24 cellular contexts compared by ENCODE assay signal in genomic region chr7:75658369-75658768, GRCh38.
DNase-seq lines count a peak whose midpoint lies in the region; ATAC-seq and TF ChIP-seq lines count a peak whose summit lies in the region.
"Had no signal": no experiment of that assay in that cellular context is flagged by ENCODE, and none has a peak within 500 bp of the region (broad histone marks: within the 10 kb centered on the region; RNA-seq: fewer than 3 reads in every experiment).

No MANE protein-coding gene starts in this region.

- intact Hi-C loops in body of pancreas (cut with DNase I): no loop called here

- no peak overlapping the region for H2AFZ ChIP-seq in smooth muscle cell (ENCODE audit: low read depth)
- H2AFZ ChIP-seq: parathyroid adenoma had no signal

- H3K4me1 ChIP-seq in subcutaneous abdominal adipose tissue (ENCODE audit: control insufficient read depth in 5 of 5, insufficient read depth in 5 of 5, low read length in 5 of 5): peaks cover 0 to 36% (median 10%) of the 10 kb centered on the region in 5 donors
- H3K4me1 ChIP-seq in body of pancreas: no peaks in the 10 kb centered on the region
- no peaks in the 10 kb centered on the region for H3K4me1 ChIP-seq in smooth muscle cell (ENCODE audit: low read depth)
- H3K4me1 ChIP-seq: BE2C, left lung, parathyroid adenoma, right lobe of liver, suprapubic skin had no signal

- WGBS in body of pancreas, 2 donors: 82 to 90% methylated on average over 9 to 10 of the region's 10 CpGs
- 81% methylated on average over 10 of the region's 10 CpGs for WGBS in smooth muscle cell (ENCODE audit: low lambda C conversion rate)

- H4K20me1 ChIP-seq in smooth muscle cell (ENCODE audit: low read depth): no peaks in the 10 kb centered on the region

- H3K4me3 ChIP-seq in MG63 (no peak overlapping the region), subcutaneous abdominal adipose tissue (ENCODE audit: low read depth in 1 of 5, low read length in 5 of 5) (no peak overlapping the region), body of pancreas (no peak overlapping the region), smooth muscle cell (no peak overlapping the region)
- H3K4me3 ChIP-seq: K562, left lung, right lobe of liver, SK-N-MC, suprapubic skin had no signal

- H3K36me3 ChIP-seq in MG63: no peaks in the 10 kb centered on the region
- H3K36me3 ChIP-seq in subcutaneous abdominal adipose tissue (ENCODE audit: control insufficient read depth in 5 of 5, insufficient read depth in 5 of 5, low read length in 5 of 5): peaks cover 0 to 3% (median 0%) of the 10 kb centered on the region in 5 donors
- no peaks in the 10 kb centered on the region for H3K36me3 ChIP-seq in body of pancreas (replicated peaks in 1 of 2; ENCODE audit: insufficient read depth in 1 of 2, low read depth in 2 of 2)
- H3K36me3 ChIP-seq in smooth muscle cell (ENCODE audit: low read depth): no peaks in the 10 kb centered on the region
- H3K36me3 ChIP-seq: BE2C, left lung, right lobe of liver, WERI-Rb-1 had no signal

- H3K9ac ChIP-seq in subcutaneous abdominal adipose tissue (ENCODE audit: low read length in 5 of 5) (no peak overlapping the region), smooth muscle cell (ENCODE audit: low read depth) (no peak overlapping the region)
- H3K9ac ChIP-seq: parathyroid adenoma had no signal

- H3K27me3 ChIP-seq in MG63 (no peaks in the 10 kb centered on the region), subcutaneous abdominal adipose tissue (ENCODE audit: control insufficient read depth in 5 of 5, insufficient read depth in 4 of 5, low read length in 5 of 5) (no peaks in the 10 kb centered on the region), body of pancreas (no peaks in the 10 kb centered on the region), smooth muscle cell (ENCODE audit: low read depth) (no peaks in the 10 kb centered on the region)
- H3K27me3 ChIP-seq: BE2C, left lung, right lobe of liver, suprapubic skin had no signal

- H3K27ac ChIP-seq in subcutaneous abdominal adipose tissue (ENCODE audit: low read depth, low read length) (peak overlapping the region; percentile 43), body of pancreas (no peak overlapping the region), smooth muscle cell (ENCODE audit: low read depth) (no peak overlapping the region)
- H3K27ac ChIP-seq: parathyroid adenoma, right lobe of liver, SK-N-MC, suprapubic skin, WERI-Rb-1 had no signal

- H3F3A ChIP-seq in smooth muscle cell (ENCODE audit: low read depth): no peaks in the 10 kb centered on the region

- H3K79me2 ChIP-seq in smooth muscle cell (ENCODE audit: low read depth): no peaks in the 10 kb centered on the region
- H3K79me2 ChIP-seq: parathyroid adenoma had no signal

- no peak overlapping the region for H3K4me2 ChIP-seq in smooth muscle cell

- no peak for TF ChIP-seq POLR2A in body of pancreas (IDR thresholded peaks at IDR 0.05)

- TF ChIP-seq CTCF in body of pancreas (IDR thresholded peaks at IDR 0.05) (no peak), smooth muscle cell (IDR thresholded peaks at IDR 0.05; ENCODE audit: borderline replicate concordance, insufficient read depth, poor library complexity, severe bottlenecking) (no peak)

- DNase-seq in EH (ENCODE audit: low read depth) (peak; percentile 83), MG63 (peak; percentile 47), hepatic stellate cell (ENCODE audit: low spot score) (peak; percentile 56), body of pancreas (no peak), smooth muscle cell (lab: John Stamatoyannopoulos, UW; ENCODE audit: unreplicated experiment) (no peak)
- DNase-seq: activated CD8-positive, alpha-beta memory T cell treated with anti-CD3 and anti-CD28 coated beads, Interleukin-2, amount 50 U/mL, for 4 hours; activated naive CD8-positive, alpha-beta T cell treated with anti-CD3 and anti-CD28 coated beads for 36 hours; BE2C; DMS79 treated with DMSO at 0.1 percent for 48 hours; left lung; NCI-H1694; NCI-H2171; NCI-H526; nephron progenitor cell; right lobe of liver; RPMI8226; WERI-Rb-1 had no signal

- H3K9me3 ChIP-seq in MG63 (no peaks in the 10 kb centered on the region), subcutaneous abdominal adipose tissue (ENCODE audit: control insufficient read depth in 5 of 5, low read length in 5 of 5) (no peaks in the 10 kb centered on the region), body of pancreas (no peaks in the 10 kb centered on the region), smooth muscle cell (replicated peaks; ENCODE audit: low read depth) (no peaks in the 10 kb centered on the region)
- H3K9me3 ChIP-seq: BE2C, left lung, right lobe of liver, suprapubic skin had no signal

- ATAC-seq in body of pancreas (no peak), HG03460 (IDR thresholded peaks at IDR 0.05; ENCODE audit: unreplicated experiment) (no peak), HG02642 (IDR thresholded peaks at IDR 0.05; ENCODE audit: poor library complexity, unreplicated experiment) (no peak)
- ATAC-seq: K562, left lung, right lobe of liver had no signal

Comparison
In these comparisons a context has a peak if more than half of its experiments do, and no peak if none do; other contexts are left out.
1. DNase-seq: peak in EH (single experiment), MG63 (single experiment) and hepatic stellate cell (single experiment); none in body of pancreas (0 of 4) and smooth muscle cell (single experiment).